ENCODE assay signal across 1 cellular context in genomic region chr10:52308251-52309031, GRCh38.
TF ChIP-seq lines count a peak whose summit lies in the region.

No MANE protein-coding gene starts in this region.

TF ChIP-seq in HepG2, 621 proteins besides CTCF, POLR2A, EP300 and RAD21 (continued from another document):
- no peak for TF ChIP-seq ZNF577 (CRISPR knock-in tag; IDR thresholded peaks at IDR 0.05; ENCODE audit: borderline replicate concordance, low read depth)
- TF ChIP-seq ZSCAN21 (CRISPR knock-in tag; IDR thresholded peaks at IDR 0.05; ENCODE audit: borderline replicate concordance): no peak; the same call in 1 of the 2 replicates
